ENCODE assay signal across 32 cellular contexts in the genomic region with DNA sequence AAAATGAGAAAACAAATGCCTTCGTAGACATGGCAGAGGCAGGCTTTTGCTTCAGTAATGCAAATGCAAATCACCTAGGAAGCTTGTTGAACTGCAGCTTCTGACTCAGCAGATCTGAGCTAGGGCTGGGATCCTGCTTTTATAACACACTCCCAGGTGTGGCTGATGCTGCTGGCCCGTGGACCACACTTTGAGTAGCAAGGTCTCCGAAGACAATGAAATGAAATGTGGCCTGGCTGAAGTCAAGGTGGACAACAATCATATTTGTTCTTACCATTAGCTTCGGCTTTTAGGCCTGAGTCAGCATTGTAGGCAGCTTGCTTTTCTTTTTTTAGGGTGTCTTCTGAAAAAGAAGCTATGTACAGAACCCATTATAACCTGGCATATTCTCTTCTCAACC. TPM values are rescaled to one million over a fixed set of nuclear protein-coding genes. Genes with fewer than 3 reads are reported as not detected.
A peak's percentile ranks its signal among the peaks of the same experiment; 100 is the strongest.
DNase-seq lines count a peak whose midpoint lies in the region; ATAC-seq, FAIRE-seq and TF ChIP-seq lines count a peak whose summit lies in the region.
"Had no signal": no experiment of that assay in that cellular context is flagged by ENCODE, and none has a peak within 500 bp of the region (broad histone marks: within the 10 kb centered on the region; RNA-seq: fewer than 3 reads in every experiment).

No MANE protein-coding gene starts in this region.

- ATAC-seq in HepG2 (no peak), right lobe of liver (no peak), HG03442 (IDR thresholded peaks at IDR 0.05; ENCODE audit: unreplicated experiment) (no peak)
- ATAC-seq: natural killer cell, psoas muscle, Right ventricle myocardium inferior had no signal

- H3K4me3 ChIP-seq in HepG2 (replicated peaks in 1 of 3; ENCODE audit: insufficient read depth in 1 of 3, low read depth in 2 of 3, low read length in 3 of 3) (no peak overlapping the region), right lobe of liver (no peak overlapping the region), iPS-20b (ENCODE audit: low read length) (no peak overlapping the region)
- H3K4me3 ChIP-seq: lung, psoas muscle had no signal

- no peaks in the 10 kb centered on the region for H4K20me1 ChIP-seq in HepG2 (ENCODE audit: insufficient read depth, low read length)

- no TSS peak for BruUV-seq in HepG2 (replicated peaks; lab: Mats Ljungman, UMichigan)

- TF ChIP-seq EP300 in HepG2 (IDR thresholded peaks at IDR 0.05; ENCODE audit: low read depth in 2 of 2, low read length in 2 of 2) (no peak), HepG2 (CRISPR knock-in tag; IDR thresholded peaks at IDR 0.05; ENCODE audit: borderline replicate concordance) (no peak)

- H3K36me3 ChIP-seq in HepG2 (replicated peaks in 1 of 2; ENCODE audit: control insufficient read depth in 1 of 2, insufficient read depth in 2 of 2, low read length in 2 of 2) (no peaks in the 10 kb centered on the region), right lobe of liver (no peaks in the 10 kb centered on the region), iPS-20b (ENCODE audit: insufficient read depth, low read depth, low read length) (no peaks in the 10 kb centered on the region)

- CTCF ChIA-PET in HepG2 (lab: Yijun Ruan, JAX; ENCODE audit: low intra/inter-chr PET ratio, low total read pairs) = no interaction called here
- CTCF ChIA-PET in RWPE1 (lab: Yijun Ruan, JAX) = interaction anchor here (0.5 to 1.1 kb wide), 2 partner anchors 62 to 106 kb away, joined by 3 to 5 read pairs; a partner anchor contains a TSS

- H3K4me2 ChIP-seq in HepG2 (ENCODE audit: low read depth, low read length) = no peak overlapping the region
- H3K4me2 ChIP-seq: SK-N-SH had no signal

- no peak for TF ChIP-seq POLR2A in HepG2 (IDR thresholded peaks at IDR 0.05; ENCODE audit: insufficient read depth in 1 of 2, low read depth in 2 of 2, low read length in 2 of 2)
- TF ChIP-seq POLR2A in right lobe of liver (IDR thresholded peaks at IDR 0.05) = no peak

- no peaks in the 10 kb centered on the region for H3K79me2 ChIP-seq in HepG2 (ENCODE audit: insufficient read depth, low read length)

- 11% methylated on average over 4 of the region's 4 CpGs for WGBS in HepG2 (ENCODE audit: low lambda C conversion rate)
- WGBS in right lobe of liver (ENCODE audit: insufficient coverage, low coverage, low lambda C conversion rate, missing lambda C conversion rate) = 55% methylated on average over 2 of the region's 4 CpGs

- POLR2A ChIA-PET in HepG2 (lab: Yijun Ruan, JAX) (no interaction called here), RWPE1 (lab: Yijun Ruan, JAX; ENCODE audit: low non-redundant PET) (interaction anchor here (1.5 kb wide), 1 partner anchor 61 kb away, joined by 8 read pairs; no protein-coding TSS in a partner anchor)

- no peak for TF ChIP-seq RAD21 in HepG2 (CRISPR knock-in tag; IDR thresholded peaks at IDR 0.05)

- no peak for DNase-seq in HepG2 (ENCODE audit: low spot score)
- no peak for DNase-seq in right lobe of liver
- DNase-seq in RWPE1 (ENCODE audit: low spot score) = no peak
- DNase-seq in activated CD8-positive, alpha-beta memory T cell treated with anti-CD3 and anti-CD28 coated beads for 24 hours = no peak
- DNase-seq in stimulated activated CD4-positive, alpha-beta T cell treated with anti-CD3 and anti-CD28 coated beads, Interleukin-1b, Interleukin-23, amount 100 ng/mL, for 48 hours = no peak
- no peak for DNase-seq in stimulated activated CD4-positive, alpha-beta T cell treated with anti-CD3 and anti-CD28 coated beads, Interleukin-15, amount 100 ng/mL, for 24 hours
- DNase-seq: activated CD4-positive, CD25-positive, alpha-beta regulatory T cell; activated naive CD4-positive, alpha-beta T cell treated with Interleukin-2 at 50 U/mL for 16 hours; AML-193; Calu3; CD4-positive, CD25-positive, alpha-beta regulatory T cell; central memory CD4-positive, alpha-beta T cell; HFFc6; Kasumi-1; MV-4-11; natural killer cell; NCI-H1436 treated with DMSO at 0.1 percent for 48 hours; NCI-H2107; occipital lobe; OCI-M1; psoas muscle; SK-N-SH; stimulated activated naive CD4-positive, alpha-beta T cell had no signal

- intact Hi-C loops in HepG2 (cut with micrococcal nuclease; ENCODE audit: unreplicated experiment) (no loop called here), right lobe of liver (cut with DNase I) (no loop called here)

- TF ChIP-seq CTCF in HepG2 (CRISPR knock-in tag; IDR thresholded peaks at IDR 0.05) = no peak
- no peak for TF ChIP-seq CTCF in right lobe of liver (IDR thresholded peaks at IDR 0.05)
- no peak for TF ChIP-seq CTCF in RWPE1 (conservative IDR thresholded peaks at IDR 0.05; ENCODE audit: low read depth)

- H3K9ac ChIP-seq in HepG2 (ENCODE audit: insufficient read depth, low read depth, low read length) (no peak overlapping the region), iPS-20b (ENCODE audit: low read depth, low read length) (peak overlapping the region; percentile 60; the same call in 1 of the 2 replicates)
- H3K9ac ChIP-seq: SK-N-SH had no signal

- no peaks in the 10 kb centered on the region for H3K9me3 ChIP-seq in HepG2 (ENCODE audit: low read length)
- H3K9me3 ChIP-seq in right lobe of liver = no peaks in the 10 kb centered on the region
- H3K9me3 ChIP-seq in iPS-20b (ENCODE audit: insufficient read depth, low read depth, low read length) = no peaks in the 10 kb centered on the region
- H3K9me3 ChIP-seq: psoas muscle, SK-N-SH had no signal

- H3K27me3 ChIP-seq in HepG2 (ENCODE audit: control insufficient read depth in 1 of 2, insufficient read depth in 2 of 2, low read length in 2 of 2) = peaks cover 3 to 14% of the 10 kb centered on the region in 2 experiments; a peak in 2 of 5 replicates
- no peaks in the 10 kb centered on the region for H3K27me3 ChIP-seq in right lobe of liver
- no peaks in the 10 kb centered on the region for H3K27me3 ChIP-seq in iPS-20b (ENCODE audit: insufficient read depth, low read length)

- H2AFZ ChIP-seq in HepG2 (ENCODE audit: low read length) = no peak overlapping the region

- in situ Hi-C loops in HepG2 (cut with HindIII; ENCODE audit: extremely low pct_ligation_motif_present, low pct_unique_long_range_greater_than_20kb) = no loop called here

- H3K27ac ChIP-seq in HepG2 (ENCODE audit: extremely low read length, insufficient read depth, low read length) (no peak overlapping the region), right lobe of liver (no peak overlapping the region), RWPE1 (peak overlapping the region; percentile 43), iPS-20b (ENCODE audit: low read length) (peak overlapping the region; percentile 85)
- H3K27ac ChIP-seq: psoas muscle had no signal

- no peak for FAIRE-seq in HepG2 (lab: Jason Lieb, UNC)

- H3K4me1 ChIP-seq in HepG2 (ENCODE audit: insufficient read depth, low read length) = no peaks in the 10 kb centered on the region
- no peaks in the 10 kb centered on the region for H3K4me1 ChIP-seq in right lobe of liver
- H3K4me1 ChIP-seq in iPS-20b (ENCODE audit: insufficient read depth, low read length) = peaks cover 26% of the 10 kb centered on the region
- H3K4me1 ChIP-seq: psoas muscle had no signal

TF ChIP-seq in HepG2, 621 proteins besides CTCF, POLR2A, EP300 and RAD21:
- no peak for TF ChIP-seq ZNF431 (CRISPR knock-in tag; IDR thresholded peaks at IDR 0.05; ENCODE audit: borderline replicate concordance, low read depth)
- no peak for TF ChIP-seq ZNF546 (CRISPR knock-in tag; conservative IDR thresholded peaks at IDR 0.05)
- peak; percentile 58; the same call in 1 of the 2 replicates for TF ChIP-seq MAFF (IDR thresholded peaks at IDR 0.05; ENCODE audit: low read depth, low read length)
- peak in 1 of 2 experiments; percentile 75; a peak in 3 of 4 replicates for TF ChIP-seq MAFK (conservative IDR thresholded peaks at IDR 0.05 in 1 of 2, IDR thresholded peaks at IDR 0.05 in 1 of 2; ENCODE audit: low read length in 2 of 2)
- TF ChIP-seq RFX3 (CRISPR knock-in tag; IDR thresholded peaks at IDR 0.05) = no peak
- TF ChIP-seq REXO4 (CRISPR knock-in tag; IDR thresholded peaks at IDR 0.05; ENCODE audit: borderline replicate concordance) = no peak

RNA-seq across cellular contexts. Expression of a gene that starts 26.3 kb away (rescaled TPM):
- total RNA-seq in HepG2 (2016; rRNA removed; fragmentation: Illumina TruSeq; extraction: Trizol) = not detected in 2 replicates
- not detected in 2 replicates for total RNA-seq in HepG2 (2016; cell fraction: cytosol; rRNA removed; fragmentation: Illumina TruSeq; extraction: Trizol; ENCODE audit: low read depth)
- total RNA-seq in HepG2 (2016; cell fraction: insoluble cytoplasmic fraction; rRNA removed; fragmentation: Illumina TruSeq; extraction: Trizol) = 0.09 TPM in 1 of 2 replicates, not detected in the other
- 0.21 TPM in 1 of 2 replicates, not detected in the other for total RNA-seq in HepG2 (2016; cell fraction: membrane; rRNA removed; fragmentation: Illumina TruSeq; extraction: Trizol)
- not detected in 2 replicates for total RNA-seq in HepG2 (2016; cell fraction: nucleus; rRNA removed; fragmentation: Illumina TruSeq; extraction: Trizol)
- 0.03 and 0.13 TPM in 2 replicates for polyA plus RNA-seq in HepG2 (2011; rRNA removed)
- 0.04 TPM in 1 of 2 replicates, not detected in the other for polyA plus RNA-seq in HepG2 (2011; cell fraction: cytosol; rRNA removed)
- 0.35 and 0.54 TPM in 2 replicates for polyA plus RNA-seq in HepG2 (2011; cell fraction: nucleus; rRNA removed)
- not detected in 2 replicates for polyA plus RNA-seq in HepG2 (2012)
- not detected in 2 replicates for polyA plus RNA-seq in HepG2 (2016; cell fraction: cytosol; fragmentation: Illumina TruSeq; extraction: Trizol; ENCODE audit: low read depth)
- polyA plus RNA-seq in HepG2 (2016; cell fraction: insoluble cytoplasmic fraction; fragmentation: Illumina TruSeq; extraction: Trizol; ENCODE audit: low read depth) = not detected in 2 replicates
- not detected in 2 replicates for polyA plus RNA-seq in HepG2 (2016; cell fraction: membrane; fragmentation: Illumina TruSeq; extraction: Trizol; ENCODE audit: low read depth)
- 0.32 TPM in 1 of 2 replicates, not detected in the other for polyA plus RNA-seq in HepG2 (2016; cell fraction: nucleus; fragmentation: Illumina TruSeq; extraction: Trizol; ENCODE audit: insufficient read depth, low read depth)
- polyA minus RNA-seq in HepG2 (2011; rRNA and poly(A)+ RNA removed; ENCODE audit: low replicate concordance) = 0.92 and 1.6 TPM in 2 replicates
- polyA minus RNA-seq in HepG2 (2011; cell fraction: cytosol; rRNA and poly(A)+ RNA removed) = not detected in 2 replicates
- polyA minus RNA-seq in HepG2 (2011; cell fraction: nucleus; rRNA and poly(A)+ RNA removed) = 0.25 TPM in 1 of 2 replicates, not detected in the other
- under 1 TPM in 2 of 6 experiments, not detected in 4; 0.11 to 0.12 TPM for total RNA-seq in right lobe of liver
- total RNA-seq: A673; activated T-helper 1 cell treated with anti-CD3 and anti-CD28 coated beads, Interleukin-12 subunit alpha, Interleukin-12 subunit beta, Interleukin-2, Interleukin-4 antibody, amounts not matched to agents 30 ng/mL and 10 ng/mL and 1 ng/mL, durations not matched to agents 14 hours and 24 hours and 36 hours; CD4-positive, CD25-positive, alpha-beta regulatory T cell; fibroblast of villous mesenchyme; mononuclear cell; natural killer cell; occipital lobe; T-helper 1 cell treated with Interleukin-12 subunit alpha and Interleukin-12 subunit beta and Interleukin-4 antibody, amounts not matched to agents 30 ng/mL and 1 ng/mL, for 36 hours had no signal

Comparison
In these comparisons a context has a peak if more than half of its experiments do, and no peak if none do; other contexts are left out.
1. H3K27ac ChIP-seq: peak in RWPE1 (single experiment) and iPS-20b (single experiment); none in HepG2 (single experiment) and right lobe of liver (0 of 3).